ENCODE assay signal across 1 cellular context in genomic region chr7:974820-975681, GRCh38.
TF ChIP-seq lines count a peak whose summit lies in the region.

Gene COX19, minus strand, starts transcription at chr7:975549. Its CDS starts 40 bp downstream, at chr7:975509.

TF ChIP-seq in IMR-90, 13 proteins besides CTCF, POLR2A, EP300 and RAD21 (continued from another document):
- no peak for TF ChIP-seq RCOR1 (IDR thresholded peaks at IDR 0.05; ENCODE audit: insufficient replicate concordance, low read length)
- TF ChIP-seq CEBPB (IDR thresholded peaks at IDR 0.05; ENCODE audit: low read depth, low read length) = peak; percentile 76
- TF ChIP-seq RFX5 (IDR thresholded peaks at IDR 0.05; ENCODE audit: low read depth, low read length) = no peak
- TF ChIP-seq MAZ (IDR thresholded peaks at IDR 0.05; ENCODE audit: borderline replicate concordance, low read depth, low read length) = peak; percentile 66
- no peak; the same call in 1 of the 2 replicates for TF ChIP-seq CHD1 (IDR thresholded peaks at IDR 0.05; ENCODE audit: low read depth, low read length)
TF ChIP-seq in IMR-90: peak in this region for 5.
